26 cellular contexts compared by ENCODE assay signal in genomic region chr9:101791533-101791932, GRCh38. TPM values are rescaled to one million over a fixed set of nuclear protein-coding genes. Genes with fewer than 3 reads are reported as not detected.
"Had no signal": no experiment of that assay in that cellular context is flagged by ENCODE, and none has a peak within 500 bp of the region (broad histone marks: within the 10 kb centered on the region; RNA-seq: fewer than 3 reads in every experiment).

No MANE protein-coding gene starts in this region.

- ATAC-seq: effector memory CD8-positive, alpha-beta T cell; esophagus mucosa; gastrocnemius medialis; heart right ventricle; left ventricle myocardium superior had no signal

- FAIRE-seq: endometrium, islet of Langerhans, keratinocyte had no signal

- H3K4me3 ChIP-seq: coronary artery, esophagus squamous epithelium, gastrocnemius medialis, heart right ventricle, left lung, lower lobe of right lung, mucosa of descending colon had no signal

- H3K27me3 ChIP-seq: gastrocnemius medialis, left lung had no signal

- H3K9me3 ChIP-seq: esophagus squamous epithelium, gastrocnemius medialis, left lung, lower lobe of right lung, mucosa of descending colon had no signal

- H3K4me1 ChIP-seq: esophagus squamous epithelium, gastrocnemius medialis, heart right ventricle, left lung, lower lobe of right lung had no signal

- H3K36me3 ChIP-seq: esophagus squamous epithelium, gastrocnemius medialis, heart right ventricle, left lung, lower lobe of right lung had no signal

- DNase-seq: effector CD8-positive, alpha-beta T cell; effector memory CD8-positive, alpha-beta T cell; esophagus squamous epithelium; foreskin fibroblast; gastrocnemius medialis; heart right ventricle; left cardiac atrium; left lung; left ventricle myocardium superior; lower lobe of right lung; mesenchymal stem cell; naive B cell had no signal

- H3K27ac ChIP-seq: coronary artery, epithelial cell of prostate, esophagus squamous epithelium, gastrocnemius medialis, heart right ventricle, left lung, lower lobe of right lung had no signal

RNA-seq across cellular contexts. Expression of gene GRIN3A, which starts 53.1 kb away (rescaled TPM):
- total RNA-seq: dermis microvascular lymphatic vessel endothelial cell, endodermal cell, esophagus mucosa, gastrocnemius medialis, glomerular endothelial cell, kidney epithelial cell, lower leg skin, lung microvascular endothelial cell, myocyte had no signal
- polyA plus RNA-seq: keratinocyte had no signal
